Comparison of ENCODE assay signal across 20 cellular contexts in the genomic region with DNA sequence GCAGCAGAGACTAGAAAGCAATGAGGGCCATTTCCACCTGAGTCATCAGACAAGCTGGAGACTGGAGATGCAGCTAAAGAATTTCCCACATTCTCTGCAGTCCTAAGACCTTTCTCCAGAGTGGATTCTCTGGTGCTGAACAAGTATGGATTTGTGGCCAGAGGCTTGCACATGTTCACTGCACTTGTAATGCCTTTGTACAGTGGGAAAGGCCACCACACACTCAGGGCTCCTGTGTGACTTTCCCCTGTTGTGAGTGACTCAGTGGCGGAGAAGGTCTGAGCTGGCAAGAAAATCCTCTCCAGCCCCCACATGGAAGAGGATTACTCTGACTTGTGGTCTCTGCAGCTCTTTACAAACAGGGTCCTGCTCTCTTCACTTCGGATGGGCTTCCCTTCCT.
DNase-seq lines count a peak whose midpoint lies in the region; ATAC-seq, FAIRE-seq and TF ChIP-seq lines count a peak whose summit lies in the region.
"Had no signal": no experiment of that assay in that cellular context is flagged by ENCODE, and none has a peak within 500 bp of the region (broad histone marks: within the 10 kb centered on the region; RNA-seq: fewer than 3 reads in every experiment).

No MANE protein-coding gene starts in this region.

- H3K4me1 ChIP-seq in osteoblast (ENCODE audit: insufficient read depth, low read length), result peaks cover 11% of the 10 kb centered on the region
- no peaks in the 10 kb centered on the region for H3K4me1 ChIP-seq in right atrium auricular region
- H3K4me1 ChIP-seq: BLaER1 treated with 17β-estradiol and CSF1 and Interleukin-3, amounts not matched to agents 10 nM and 100 nM had no signal

- H3K27me3 ChIP-seq in bronchial epithelial cell (ENCODE audit: control insufficient read depth, insufficient read depth, low read length), result no peaks in the 10 kb centered on the region
- H3K27me3 ChIP-seq in osteoblast (ENCODE audit: insufficient read depth, low read length), result no peaks in the 10 kb centered on the region
- no peaks in the 10 kb centered on the region for H3K27me3 ChIP-seq in right atrium auricular region
- H3K27me3 ChIP-seq: BLaER1 treated with 17β-estradiol and CSF1 and Interleukin-3, amounts not matched to agents 10 nM and 100 nM; SJCRH30 had no signal

- H3K36me3 ChIP-seq in bronchial epithelial cell (ENCODE audit: control insufficient read depth, insufficient read depth, low read length), result no peaks in the 10 kb centered on the region
- no peaks in the 10 kb centered on the region for H3K36me3 ChIP-seq in osteoblast (ENCODE audit: insufficient read depth, low read length)
- no peaks in the 10 kb centered on the region for H3K36me3 ChIP-seq in right atrium auricular region
- H3K36me3 ChIP-seq: BLaER1 treated with 17β-estradiol and CSF1 and Interleukin-3, amounts not matched to agents 10 nM and 100 nM; SJCRH30 had no signal

- H3K4me2 ChIP-seq in osteoblast (ENCODE audit: insufficient read depth, low read length), result no peak overlapping the region
- H3K4me2 ChIP-seq: BLaER1 treated with 17β-estradiol and CSF1 and Interleukin-3, amounts not matched to agents 10 nM and 100 nM had no signal

- no peak for FAIRE-seq in bronchial epithelial cell (lab: Jason Lieb, UNC)
- FAIRE-seq: D721Med, GM12892 had no signal

- H3K79me2 ChIP-seq in osteoblast (ENCODE audit: insufficient read depth, low read length), result no peaks in the 10 kb centered on the region

- no peak for TF ChIP-seq CTCF in bronchial epithelial cell (IDR thresholded peaks at IDR 0.05; ENCODE audit: insufficient read depth, low read length, severe bottlenecking)
- TF ChIP-seq CTCF in osteoblast (IDR thresholded peaks at IDR 0.05; ENCODE audit: extremely low read depth, low read depth, low read length), result no peak
- TF ChIP-seq CTCF in GM10266 (IDR thresholded peaks at IDR 0.05; ENCODE audit: control insufficient read depth, insufficient read depth, low read depth, missing control alignments), result no peak
- TF ChIP-seq CTCF in right atrium auricular region (IDR thresholded peaks at IDR 0.05), result no peak

- no peak for ATAC-seq in HG02798 (IDR thresholded peaks at IDR 0.05; ENCODE audit: poor library complexity, unreplicated experiment)

- DNase-seq in A172 (ENCODE audit: low spot score), result peak; percentile 4
- peak; percentile 62 for DNase-seq in HT1080 (ENCODE audit: low read depth)
- peak; percentile 61 for DNase-seq in bronchial epithelial cell (ENCODE audit: low read depth)
- peak; percentile 55 for DNase-seq in osteoblast (ENCODE audit: insufficient read length, low spot score, missing footprints)
- DNase-seq in GM10266 (ENCODE audit: extremely low spot score), result no peak
- DNase-seq in right atrium auricular region (ENCODE audit: low spot score), result no peak
- no peak for DNase-seq in NK-92 (lab: John Stamatoyannopoulos, UW; ENCODE audit: unreplicated experiment)
- DNase-seq: CD8-positive, alpha-beta memory T cell; DMS79; HFFc6; NCI-H1105; NCI-H187; NCI-H446; NCI-H69; SJCRH30 had no signal

- H3K9me3 ChIP-seq in osteoblast (ENCODE audit: low read depth, low read length), result no peaks in the 10 kb centered on the region
- peaks cover 0 to 15% of the 10 kb centered on the region in 2 donors for H3K9me3 ChIP-seq in right atrium auricular region
- H3K9me3 ChIP-seq: SJCRH30 had no signal

- H4K20me1 ChIP-seq in osteoblast (ENCODE audit: insufficient read depth, low read length), result no peaks in the 10 kb centered on the region
- H4K20me1 ChIP-seq: BLaER1 treated with 17β-estradiol and CSF1 and Interleukin-3, amounts not matched to agents 10 nM and 100 nM had no signal

- H3K4me3 ChIP-seq in bronchial epithelial cell (ENCODE audit: low read depth, low read length), result no peak overlapping the region
- H3K4me3 ChIP-seq in osteoblast (ENCODE audit: insufficient read depth, low read length), result no peak overlapping the region
- no peak overlapping the region for H3K4me3 ChIP-seq in right atrium auricular region
- H3K4me3 ChIP-seq: BLaER1 treated with 17β-estradiol and CSF1 and Interleukin-3, amounts not matched to agents 10 nM and 100 nM; SJCRH30 had no signal

- no peak overlapping the region for H3K27ac ChIP-seq in osteoblast (ENCODE audit: low read depth, low read length)
- H3K27ac ChIP-seq in right atrium auricular region, result no peak overlapping the region
- H3K27ac ChIP-seq: 22Rv1; BLaER1 treated with 17β-estradiol and CSF1 and Interleukin-3, amounts not matched to agents 10 nM and 100 nM; SJCRH30 had no signal

- no peak overlapping the region for H2AFZ ChIP-seq in osteoblast (ENCODE audit: low read length)

Comparison
In these comparisons a context has a peak if more than half of its experiments do, and no peak if none do; other contexts are left out.
1. DNase-seq: peak in A172 (single experiment), HT1080 (single experiment), bronchial epithelial cell (single experiment) and osteoblast (single experiment); none in GM10266 (single experiment), right atrium auricular region (single experiment) and NK-92 (single experiment).